1 cellular context compared by ENCODE assay signal in the genomic region with DNA sequence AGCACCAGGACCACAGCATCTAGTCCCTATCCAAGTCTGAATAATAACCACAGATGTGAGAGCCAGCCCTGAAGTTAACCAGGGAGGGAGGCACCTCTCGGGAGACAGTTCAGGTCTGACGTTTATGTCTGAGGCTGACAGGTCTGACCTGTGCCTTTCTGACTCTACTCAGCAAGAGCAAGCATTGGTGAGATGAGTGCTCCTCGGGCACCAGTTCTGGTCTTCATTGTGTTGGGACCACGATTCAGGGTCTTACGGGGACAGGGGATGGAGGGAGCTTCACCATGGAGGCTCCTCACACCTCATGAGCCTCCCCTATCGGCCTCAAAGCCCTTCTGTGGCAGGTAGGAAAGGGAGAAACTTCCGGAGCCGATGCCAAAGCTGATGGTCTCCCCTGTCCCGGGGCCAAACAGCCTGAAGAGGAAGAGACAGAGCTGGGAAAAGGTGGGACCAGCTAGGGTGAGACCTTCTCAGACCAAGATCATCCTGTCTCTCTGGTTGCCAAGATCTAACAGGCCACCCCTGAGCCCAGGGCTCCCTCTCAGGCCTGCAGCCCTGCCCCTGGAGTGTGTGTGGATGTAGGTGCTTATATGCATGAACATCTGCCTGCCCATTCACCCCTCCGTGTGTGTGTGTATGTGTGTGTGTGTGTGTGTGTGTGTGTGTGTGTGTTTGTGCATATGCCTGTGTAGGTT.
TF ChIP-seq lines count a peak whose summit lies in the region.

No MANE protein-coding gene starts in this region.

TF ChIP-seq in SK-N-SH, 30 proteins besides CTCF, POLR2A, EP300 and RAD21 (continued from another document):
- TF ChIP-seq, protein P1, sequence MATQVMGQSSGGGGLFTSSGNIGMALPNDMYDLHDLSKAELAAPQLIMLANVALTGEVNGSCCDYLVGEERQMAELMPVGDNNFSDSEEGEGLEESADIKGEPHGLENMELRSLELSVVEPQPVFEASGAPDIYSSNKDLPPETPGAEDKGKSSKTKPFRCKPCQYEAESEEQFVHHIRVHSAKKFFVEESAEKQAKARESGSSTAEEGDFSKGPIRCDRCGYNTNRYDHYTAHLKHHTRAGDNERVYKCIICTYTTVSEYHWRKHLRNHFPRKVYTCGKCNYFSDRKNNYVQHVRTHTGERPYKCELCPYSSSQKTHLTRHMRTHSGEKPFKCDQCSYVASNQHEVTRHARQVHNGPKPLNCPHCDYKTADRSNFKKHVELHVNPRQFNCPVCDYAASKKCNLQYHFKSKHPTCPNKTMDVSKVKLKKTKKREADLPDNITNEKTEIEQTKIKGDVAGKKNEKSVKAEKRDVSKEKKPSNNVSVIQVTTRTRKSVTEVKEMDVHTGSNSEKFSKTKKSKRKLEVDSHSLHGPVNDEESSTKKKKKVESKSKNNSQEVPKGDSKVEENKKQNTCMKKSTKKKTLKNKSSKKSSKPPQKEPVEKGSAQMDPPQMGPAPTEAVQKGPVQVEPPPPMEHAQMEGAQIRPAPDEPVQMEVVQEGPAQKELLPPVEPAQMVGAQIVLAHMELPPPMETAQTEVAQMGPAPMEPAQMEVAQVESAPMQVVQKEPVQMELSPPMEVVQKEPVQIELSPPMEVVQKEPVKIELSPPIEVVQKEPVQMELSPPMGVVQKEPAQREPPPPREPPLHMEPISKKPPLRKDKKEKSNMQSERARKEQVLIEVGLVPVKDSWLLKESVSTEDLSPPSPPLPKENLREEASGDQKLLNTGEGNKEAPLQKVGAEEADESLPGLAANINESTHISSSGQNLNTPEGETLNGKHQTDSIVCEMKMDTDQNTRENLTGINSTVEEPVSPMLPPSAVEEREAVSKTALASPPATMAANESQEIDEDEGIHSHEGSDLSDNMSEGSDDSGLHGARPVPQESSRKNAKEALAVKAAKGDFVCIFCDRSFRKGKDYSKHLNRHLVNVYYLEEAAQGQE (IDR thresholded peaks at IDR 0.05; ENCODE audit: low read depth, low read length): no peak
- TF ChIP-seq TAF1 (IDR thresholded peaks at IDR 0.05; ENCODE audit: borderline replicate concordance, low read depth, low read length): no peak
- TF ChIP-seq, protein P2, sequence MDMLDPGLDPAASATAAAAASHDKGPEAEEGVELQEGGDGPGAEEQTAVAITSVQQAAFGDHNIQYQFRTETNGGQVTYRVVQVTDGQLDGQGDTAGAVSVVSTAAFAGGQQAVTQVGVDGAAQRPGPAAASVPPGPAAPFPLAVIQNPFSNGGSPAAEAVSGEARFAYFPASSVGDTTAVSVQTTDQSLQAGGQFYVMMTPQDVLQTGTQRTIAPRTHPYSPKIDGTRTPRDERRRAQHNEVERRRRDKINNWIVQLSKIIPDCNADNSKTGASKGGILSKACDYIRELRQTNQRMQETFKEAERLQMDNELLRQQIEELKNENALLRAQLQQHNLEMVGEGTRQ (IDR thresholded peaks at IDR 0.05; ENCODE audit: borderline replicate concordance, low read depth, low read length): no peak
- TF ChIP-seq CHD2 (IDR thresholded peaks at IDR 0.05; ENCODE audit: low read length, partially characterized antibody): no peak
- TF ChIP-seq, protein P3, sequence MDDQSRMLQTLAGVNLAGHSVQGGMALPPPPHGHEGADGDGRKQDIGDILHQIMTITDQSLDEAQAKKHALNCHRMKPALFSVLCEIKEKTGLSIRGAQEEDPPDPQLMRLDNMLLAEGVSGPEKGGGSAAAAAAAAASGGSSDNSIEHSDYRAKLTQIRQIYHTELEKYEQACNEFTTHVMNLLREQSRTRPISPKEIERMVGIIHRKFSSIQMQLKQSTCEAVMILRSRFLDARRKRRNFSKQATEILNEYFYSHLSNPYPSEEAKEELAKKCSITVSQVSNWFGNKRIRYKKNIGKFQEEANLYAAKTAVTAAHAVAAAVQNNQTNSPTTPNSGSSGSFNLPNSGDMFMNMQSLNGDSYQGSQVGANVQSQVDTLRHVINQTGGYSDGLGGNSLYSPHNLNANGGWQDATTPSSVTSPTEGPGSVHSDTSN (IDR thresholded peaks at IDR 0.05): no peak
- no peak for TF ChIP-seq POLR2AphosphoS5 (IDR thresholded peaks at IDR 0.05; ENCODE audit: low read depth, low read length)
- no peak for TF ChIP-seq RCOR1 (IDR thresholded peaks at IDR 0.05; ENCODE audit: low read length)
- no peak for TF ChIP-seq TCF12 (IDR thresholded peaks at IDR 0.05)
TF ChIP-seq in SK-N-SH: peak in this region for 0.
